ENCODE assay signal across 2 cellular contexts in the genomic region with DNA sequence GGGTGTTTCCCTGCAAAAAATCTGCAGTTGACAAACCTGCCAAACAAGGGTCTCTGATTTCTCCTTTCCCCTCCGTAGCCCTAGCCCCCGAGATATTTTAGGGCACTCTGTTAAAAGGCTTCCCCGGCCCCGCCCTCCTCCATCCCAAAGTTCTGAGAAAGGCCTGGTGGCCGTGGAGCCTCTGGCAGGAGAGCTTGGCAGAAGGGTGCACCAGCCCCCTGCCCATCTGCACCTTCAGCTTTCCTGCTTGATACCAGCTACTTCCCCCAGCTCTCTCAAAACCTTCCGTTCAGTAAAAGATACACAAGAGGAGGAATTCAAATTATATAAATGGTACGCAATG.
TF ChIP-seq lines count a peak whose summit lies in the region.

No MANE protein-coding gene starts in this region.

TF ChIP-seq in GM12878, 131 proteins besides CTCF, POLR2A, EP300 and RAD21:
- TF ChIP-seq, protein P1, sequence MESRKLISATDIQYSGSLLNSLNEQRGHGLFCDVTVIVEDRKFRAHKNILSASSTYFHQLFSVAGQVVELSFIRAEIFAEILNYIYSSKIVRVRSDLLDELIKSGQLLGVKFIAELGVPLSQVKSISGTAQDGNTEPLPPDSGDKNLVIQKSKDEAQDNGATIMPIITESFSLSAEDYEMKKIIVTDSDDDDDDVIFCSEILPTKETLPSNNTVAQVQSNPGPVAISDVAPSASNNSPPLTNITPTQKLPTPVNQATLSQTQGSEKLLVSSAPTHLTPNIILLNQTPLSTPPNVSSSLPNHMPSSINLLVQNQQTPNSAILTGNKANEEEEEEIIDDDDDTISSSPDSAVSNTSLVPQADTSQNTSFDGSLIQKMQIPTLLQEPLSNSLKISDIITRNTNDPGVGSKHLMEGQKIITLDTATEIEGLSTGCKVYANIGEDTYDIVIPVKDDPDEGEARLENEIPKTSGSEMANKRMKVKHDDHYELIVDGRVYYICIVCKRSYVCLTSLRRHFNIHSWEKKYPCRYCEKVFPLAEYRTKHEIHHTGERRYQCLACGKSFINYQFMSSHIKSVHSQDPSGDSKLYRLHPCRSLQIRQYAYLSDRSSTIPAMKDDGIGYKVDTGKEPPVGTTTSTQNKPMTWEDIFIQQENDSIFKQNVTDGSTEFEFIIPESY (IDR thresholded peaks at IDR 0.05) = no peak
- TF ChIP-seq PML (IDR thresholded peaks at IDR 0.05; ENCODE audit: low read length) (no peak), HCFC1 (IDR thresholded peaks at IDR 0.05; ENCODE audit: low read length) (no peak), SIX5 (IDR thresholded peaks at IDR 0.05; ENCODE audit: low read depth, low read length, severe bottlenecking) (no peak), MEF2A (IDR thresholded peaks at IDR 0.05; ENCODE audit: insufficient read depth, low read depth, low read length) (no peak), STAT1 (conservative IDR thresholded peaks at IDR 0.05) (no peak), NR2C1 (IDR thresholded peaks at IDR 0.05) (no peak), PKNOX1 (IDR thresholded peaks at IDR 0.05) (no peak), BHLHE40 (IDR thresholded peaks at IDR 0.05; ENCODE audit: borderline replicate concordance in 1 of 2, low read depth in 2 of 2, low read length in 1 of 2) (no peak), CBX5 (IDR thresholded peaks at IDR 0.05; ENCODE audit: low read depth) (no peak)
- TF ChIP-seq, protein P2, sequence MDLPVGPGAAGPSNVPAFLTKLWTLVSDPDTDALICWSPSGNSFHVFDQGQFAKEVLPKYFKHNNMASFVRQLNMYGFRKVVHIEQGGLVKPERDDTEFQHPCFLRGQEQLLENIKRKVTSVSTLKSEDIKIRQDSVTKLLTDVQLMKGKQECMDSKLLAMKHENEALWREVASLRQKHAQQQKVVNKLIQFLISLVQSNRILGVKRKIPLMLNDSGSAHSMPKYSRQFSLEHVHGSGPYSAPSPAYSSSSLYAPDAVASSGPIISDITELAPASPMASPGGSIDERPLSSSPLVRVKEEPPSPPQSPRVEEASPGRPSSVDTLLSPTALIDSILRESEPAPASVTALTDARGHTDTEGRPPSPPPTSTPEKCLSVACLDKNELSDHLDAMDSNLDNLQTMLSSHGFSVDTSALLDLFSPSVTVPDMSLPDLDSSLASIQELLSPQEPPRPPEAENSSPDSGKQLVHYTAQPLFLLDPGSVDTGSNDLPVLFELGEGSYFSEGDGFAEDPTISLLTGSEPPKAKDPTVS (IDR thresholded peaks at IDR 0.05; ENCODE audit: low read depth, low read length) = no peak

TF ChIP-seq in liver, 16 proteins besides CTCF, POLR2A, EP300 and RAD21:
- TF ChIP-seq, protein P3, sequence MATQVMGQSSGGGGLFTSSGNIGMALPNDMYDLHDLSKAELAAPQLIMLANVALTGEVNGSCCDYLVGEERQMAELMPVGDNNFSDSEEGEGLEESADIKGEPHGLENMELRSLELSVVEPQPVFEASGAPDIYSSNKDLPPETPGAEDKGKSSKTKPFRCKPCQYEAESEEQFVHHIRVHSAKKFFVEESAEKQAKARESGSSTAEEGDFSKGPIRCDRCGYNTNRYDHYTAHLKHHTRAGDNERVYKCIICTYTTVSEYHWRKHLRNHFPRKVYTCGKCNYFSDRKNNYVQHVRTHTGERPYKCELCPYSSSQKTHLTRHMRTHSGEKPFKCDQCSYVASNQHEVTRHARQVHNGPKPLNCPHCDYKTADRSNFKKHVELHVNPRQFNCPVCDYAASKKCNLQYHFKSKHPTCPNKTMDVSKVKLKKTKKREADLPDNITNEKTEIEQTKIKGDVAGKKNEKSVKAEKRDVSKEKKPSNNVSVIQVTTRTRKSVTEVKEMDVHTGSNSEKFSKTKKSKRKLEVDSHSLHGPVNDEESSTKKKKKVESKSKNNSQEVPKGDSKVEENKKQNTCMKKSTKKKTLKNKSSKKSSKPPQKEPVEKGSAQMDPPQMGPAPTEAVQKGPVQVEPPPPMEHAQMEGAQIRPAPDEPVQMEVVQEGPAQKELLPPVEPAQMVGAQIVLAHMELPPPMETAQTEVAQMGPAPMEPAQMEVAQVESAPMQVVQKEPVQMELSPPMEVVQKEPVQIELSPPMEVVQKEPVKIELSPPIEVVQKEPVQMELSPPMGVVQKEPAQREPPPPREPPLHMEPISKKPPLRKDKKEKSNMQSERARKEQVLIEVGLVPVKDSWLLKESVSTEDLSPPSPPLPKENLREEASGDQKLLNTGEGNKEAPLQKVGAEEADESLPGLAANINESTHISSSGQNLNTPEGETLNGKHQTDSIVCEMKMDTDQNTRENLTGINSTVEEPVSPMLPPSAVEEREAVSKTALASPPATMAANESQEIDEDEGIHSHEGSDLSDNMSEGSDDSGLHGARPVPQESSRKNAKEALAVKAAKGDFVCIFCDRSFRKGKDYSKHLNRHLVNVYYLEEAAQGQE (IDR thresholded peaks at IDR 0.05) = no peak
- TF ChIP-seq, protein P4, sequence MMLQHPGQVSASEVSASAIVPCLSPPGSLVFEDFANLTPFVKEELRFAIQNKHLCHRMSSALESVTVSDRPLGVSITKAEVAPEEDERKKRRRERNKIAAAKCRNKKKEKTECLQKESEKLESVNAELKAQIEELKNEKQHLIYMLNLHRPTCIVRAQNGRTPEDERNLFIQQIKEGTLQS (IDR thresholded peaks at IDR 0.05) = no peak
- no peak for TF ChIP-seq HNF4G (IDR thresholded peaks at IDR 0.05)
TF ChIP-seq in liver: peak in this region for 0.
